Comparison of ENCODE assay signal across 25 cellular contexts in genomic region chr5:7866194-7866593, GRCh38. TPM values are rescaled to one million over a fixed set of nuclear protein-coding genes. Genes with fewer than 3 reads are reported as not detected.
DNase-seq lines count a peak whose midpoint lies in the region; ATAC-seq and TF ChIP-seq lines count a peak whose summit lies in the region.
"Had no signal": no experiment of that assay in that cellular context is flagged by ENCODE, and none has a peak within 500 bp of the region (broad histone marks: within the 10 kb centered on the region; RNA-seq: fewer than 3 reads in every experiment).

No MANE protein-coding gene starts in this region.

- peaks cover 9% of the 10 kb centered on the region for H3K79me1 ChIP-seq in trophoblast cell (ENCODE audit: low read length)

- no peak for ATAC-seq in activated naive CD8-positive, alpha-beta T cell treated with anti-CD3 and anti-CD28 coated beads, Interleukin-2, amount 50 U/mL, for 24 hours
- no peak for ATAC-seq in HG03521 (IDR thresholded peaks at IDR 0.05; ENCODE audit: unreplicated experiment)
- no peak for ATAC-seq in GM18873 (IDR thresholded peaks at IDR 0.05; ENCODE audit: low FRiP score, unreplicated experiment)
- ATAC-seq: GM23338 had no signal

- H3K9me3 ChIP-seq in OCI-LY7 (ENCODE audit: low read length) (no peaks in the 10 kb centered on the region), trophoblast cell (ENCODE audit: insufficient read depth, low read depth, low read length) (no peaks in the 10 kb centered on the region)

- no peaks in the 10 kb centered on the region for H3K27me3 ChIP-seq in trophoblast cell (ENCODE audit: insufficient read depth, low read length)

- H3K18ac ChIP-seq in trophoblast cell (ENCODE audit: low read length), result no peak overlapping the region

- no peak for DNase-seq in activated naive CD8-positive, alpha-beta T cell treated with anti-CD3 and anti-CD28 coated beads, Interleukin-2, amount 50 U/mL, for 24 hours
- no peak for DNase-seq in OCI-LY7 (ENCODE audit: low spot score)
- peak; percentile 68 for DNase-seq in amniotic epithelial cell (ENCODE audit: low read depth)
- DNase-seq in Ammon's horn (ENCODE audit: low spot score), result no peak
- DNase-seq in trophoblast cell, result no peak
- DNase-seq: 8988T; Calu3; CD4-positive, alpha-beta memory T cell; HCEC 1CT; Kasumi-1; MM.1S; NCI-H1092 treated with DMSO at 0.1 percent for 48 hours; NCI-H146; NCI-H2081; NCI-H2171 treated with DMSO at 0.1 percent for 48 hours; NCI-H446 treated with DMSO at 0.1 percent for 48 hours; NCI-H69; NK-92 treated with Interleukin-12 subunit alpha and Interleukin-12 subunit beta, amount 100 ng/mL, for 24 hours; RPMI8226; SHP77 treated with DMSO at 0.1 percent for 48 hours had no signal

- BruUV-seq in OCI-LY7 (replicated peaks; lab: Mats Ljungman, UMichigan), result no TSS peak

- H3K36me3 ChIP-seq in OCI-LY7 (ENCODE audit: insufficient read depth, low read length) (peaks cover 60% of the 10 kb centered on the region), trophoblast cell (ENCODE audit: control insufficient read depth in 1 of 2, insufficient read depth in 2 of 2, low read length in 2 of 2) (peaks cover 5% of the 10 kb centered on the region in 2 experiments)

- H4K8ac ChIP-seq in trophoblast cell (ENCODE audit: low read depth, low read length), result no peak overlapping the region

- peak overlapping the region; percentile 7; the same call in 1 of the 2 replicates for H3K4me2 ChIP-seq in OCI-LY7 (ENCODE audit: low read length)
- H3K4me2 ChIP-seq in trophoblast cell (ENCODE audit: low read length), result no peak overlapping the region
- H3K4me2 ChIP-seq: GM23338 had no signal

- no peaks in the 10 kb centered on the region for H3K27me3 Mint-ChIP-seq in activated naive CD8-positive, alpha-beta T cell
- H3K27me3 Mint-ChIP-seq in activated naive CD8-positive, alpha-beta T cell treated with anti-CD3 and anti-CD28 coated beads, Interleukin-2, amount 50 U/mL, for 24 hours, result no peaks in the 10 kb centered on the region
- H3K27me3 Mint-ChIP-seq: CD4-positive, alpha-beta memory T cell; IgD-negative memory B cell had no signal

- H3K4me3 ChIP-seq in OCI-LY7 (ENCODE audit: low read depth, low read length, poor library complexity, severe bottlenecking), result no peak overlapping the region
- no peak overlapping the region for H3K4me3 ChIP-seq in trophoblast cell (ENCODE audit: low read depth, low read length)
- H3K4me3 ChIP-seq: GM23338 had no signal

- H3K9ac ChIP-seq in trophoblast cell (ENCODE audit: low read length), result no peak overlapping the region

- no CpG with 5 or more reads among the region's 2 CpGs for WGBS in trophoblast cell (ENCODE audit: extremely low coverage, insufficient coverage, insufficient read length)

- POLR2A ChIA-PET in OCI-LY7 (lab: Charles Lee), result interaction anchor here (0.9 kb wide), 1 partner anchor 8 kb away, joined by 4 read pairs; no protein-coding TSS in a partner anchor

- H4K20me1 ChIP-seq in OCI-LY7 (ENCODE audit: insufficient read depth, low read length), result peaks cover 16% of the 10 kb centered on the region

- H2BK12ac ChIP-seq in trophoblast cell (ENCODE audit: low read length), result no peak overlapping the region

- H2BK5ac ChIP-seq in trophoblast cell (ENCODE audit: low read depth, low read length, poor library complexity), result no peak overlapping the region

- H3K4ac ChIP-seq in trophoblast cell (ENCODE audit: low read depth, low read length), result no peak overlapping the region

- H2AK5ac ChIP-seq in trophoblast cell (ENCODE audit: low read length), result no peak overlapping the region

- CTCF ChIA-PET in OCI-LY7 (lab: Charles Lee; ENCODE audit: unreplicated experiment), result no interaction called here

- peaks cover 55% of the 10 kb centered on the region for H3K4me1 Mint-ChIP-seq in activated naive CD8-positive, alpha-beta T cell (ENCODE audit: low read depth)
- H3K4me1 Mint-ChIP-seq in activated naive CD8-positive, alpha-beta T cell treated with anti-CD3 and anti-CD28 coated beads, Interleukin-2, amount 50 U/mL, for 24 hours, result peaks cover 51% of the 10 kb centered on the region

- TF ChIP-seq CTCF in OCI-LY7 (conservative IDR thresholded peaks at IDR 0.05; ENCODE audit: low read length), result no peak

- no peak overlapping the region for H3K14ac ChIP-seq in trophoblast cell (ENCODE audit: low read length)

- no peaks in the 10 kb centered on the region for H3K9me3 Mint-ChIP-seq in activated naive CD8-positive, alpha-beta T cell (ENCODE audit: low read depth)
- H3K9me3 Mint-ChIP-seq in activated naive CD8-positive, alpha-beta T cell treated with anti-CD3 and anti-CD28 coated beads, Interleukin-2, amount 50 U/mL, for 24 hours, result no peaks in the 10 kb centered on the region
- H3K9me3 Mint-ChIP-seq: IgD-negative memory B cell had no signal

- H4K91ac ChIP-seq in trophoblast cell (ENCODE audit: low read depth, low read length), result no peak overlapping the region

- intact Hi-C loops in OCI-LY7 (cut with micrococcal nuclease; ENCODE audit: unreplicated experiment), result no loop called here

- H3K4me1 ChIP-seq in OCI-LY7 (ENCODE audit: insufficient read depth, low read length, poor library complexity, severe bottlenecking) (peaks cover 36% of the 10 kb centered on the region), trophoblast cell (ENCODE audit: control insufficient read depth in 1 of 2, insufficient read depth in 2 of 2, low read length in 2 of 2) (no peaks in the 10 kb centered on the region)

- no peak overlapping the region for H2BK120ac ChIP-seq in trophoblast cell (ENCODE audit: insufficient read depth, low read length, poor library complexity)

- no peak overlapping the region for H4K12ac ChIP-seq in trophoblast cell (ENCODE audit: low read depth, low read length)

- H3K27ac Mint-ChIP-seq in activated naive CD8-positive, alpha-beta T cell, result no peak overlapping the region
- no peak overlapping the region for H3K27ac Mint-ChIP-seq in activated naive CD8-positive, alpha-beta T cell treated with anti-CD3 and anti-CD28 coated beads, Interleukin-2, amount 50 U/mL, for 24 hours
- H3K27ac Mint-ChIP-seq: GM23338 had no signal

- no peak overlapping the region for H3K27ac ChIP-seq in OCI-LY7 (ENCODE audit: low read depth, low read length, poor library complexity, severe bottlenecking)
- H3K27ac ChIP-seq in trophoblast cell (ENCODE audit: low read depth, low read length), result no peak overlapping the region

- H3K79me2 ChIP-seq in OCI-LY7 (ENCODE audit: insufficient read depth, low read depth, low read length) (peaks cover 59% of the 10 kb centered on the region), trophoblast cell (ENCODE audit: control insufficient read depth, insufficient read depth, low read length, poor library complexity) (peaks cover 9% of the 10 kb centered on the region)

- no peak overlapping the region for H2AFZ ChIP-seq in OCI-LY7 (ENCODE audit: low read length)
- no peak overlapping the region for H2AFZ ChIP-seq in trophoblast cell (ENCODE audit: insufficient read depth, low read length, poor library complexity)
- H2AFZ ChIP-seq: GM23338 had no signal

- H3K4me3 Mint-ChIP-seq in activated naive CD8-positive, alpha-beta T cell, result peak overlapping the region; percentile 47
- no peak overlapping the region for H3K4me3 Mint-ChIP-seq in activated naive CD8-positive, alpha-beta T cell treated with anti-CD3 and anti-CD28 coated beads, Interleukin-2, amount 50 U/mL, for 24 hours
- H3K4me3 Mint-ChIP-seq: GM23338 had no signal

- peaks cover 10% of the 10 kb centered on the region for H3K36me3 Mint-ChIP-seq in activated naive CD8-positive, alpha-beta T cell
- peaks cover 54% of the 10 kb centered on the region for H3K36me3 Mint-ChIP-seq in activated naive CD8-positive, alpha-beta T cell treated with anti-CD3 and anti-CD28 coated beads, Interleukin-2, amount 50 U/mL, for 24 hours (ENCODE audit: low read depth)

- H3K23ac ChIP-seq in trophoblast cell (ENCODE audit: low read length), result no peak overlapping the region

- no peaks in the 10 kb centered on the region for H3K9me2 ChIP-seq in OCI-LY7 (ENCODE audit: insufficient read depth, low read length)

RNA-seq across cellular contexts. Expression of gene FASTKD3, which starts 2.6 kb away (rescaled TPM):
- total RNA-seq in OCI-LY7 (2014; rRNA removed; shearing (Covaris generic)), result 12.9 and 14.7 TPM in 2 replicates
- 15.1 and 16.4 TPM in 2 replicates for total RNA-seq in OCI-LY7 (2022)
- 4.1 and 4.2 TPM in 2 replicates for polyA plus RNA-seq in trophoblast cell (2013)

RNA-seq across cellular contexts. Expression of gene MTRR, which starts 2.8 kb away (rescaled TPM):
- 51.9 and 68.1 TPM in 2 replicates for total RNA-seq in OCI-LY7 (2014; rRNA removed; shearing (Covaris generic))
- 67.1 and 72.6 TPM in 2 replicates for total RNA-seq in OCI-LY7 (2022)
- 26.2 and 27.7 TPM in 2 replicates for polyA plus RNA-seq in trophoblast cell (2013)

RNA-seq across cellular contexts. Expression of gene CFAP90, which starts 15.3 kb away (rescaled TPM):
- not detected in 2 replicates for total RNA-seq in OCI-LY7 (2014; rRNA removed; shearing (Covaris generic))
- total RNA-seq in OCI-LY7 (2022), result not detected in 2 replicates
- polyA plus RNA-seq in trophoblast cell (2013), result 0.52 and 0.56 TPM in 2 replicates
- total RNA-seq: Calu3; CD4-positive, alpha-beta memory T cell had no signal
- polyA plus RNA-seq: CD4-positive, alpha-beta memory T cell; IgD-negative memory B cell had no signal
